22 cellular contexts compared by ENCODE assay signal in genomic region chr19:18231775-18232174, GRCh38. TPM values are rescaled to one million over a fixed set of nuclear protein-coding genes. Genes with fewer than 3 reads are reported as not detected.
DNase-seq lines count a peak whose midpoint lies in the region; ATAC-seq and TF ChIP-seq lines count a peak whose summit lies in the region.
"Had no signal": no experiment of that assay in that cellular context is flagged by ENCODE, and none has a peak within 500 bp of the region (broad histone marks: within the 10 kb centered on the region; RNA-seq: fewer than 3 reads in every experiment).

No MANE protein-coding gene starts in this region.

- 0 out of 2 replicates have a peak overlapping the region, but pooled peaks have one; percentile 45 for H3K27ac Mint-ChIP-seq in WTC11
- H3K27ac Mint-ChIP-seq: immature natural killer cell, neural progenitor cell had no signal

- H3K4me1 ChIP-seq in osteoblast (ENCODE audit: insufficient read depth, low read length): no peaks in the 10 kb centered on the region
- peaks cover 0 to 12% (median 2%) of the 10 kb centered on the region in 4 donors for H3K4me1 ChIP-seq in stomach
- H3K4me1 ChIP-seq: neural progenitor cell, SJSA1 had no signal

- H3K4me1 Mint-ChIP-seq in WTC11: peaks cover 31% of the 10 kb centered on the region

- TF ChIP-seq CTCF in NB4 (IDR thresholded peaks at IDR 0.05; ENCODE audit: low read depth, low read length): no peak
- no peak for TF ChIP-seq CTCF in WTC11 (IDR thresholded peaks at IDR 0.05)
- TF ChIP-seq CTCF in osteoblast (IDR thresholded peaks at IDR 0.05; ENCODE audit: extremely low read depth, low read depth, low read length): no peak
- no peak for TF ChIP-seq CTCF in stomach (IDR thresholded peaks at IDR 0.05)
- no peak for TF ChIP-seq CTCF in RWPE1 (conservative IDR thresholded peaks at IDR 0.05; ENCODE audit: low read depth)

- DNase-seq in DMS153 treated with DMSO at 0.1 percent for 48 hours (lab: John Stamatoyannopoulos, UW; ENCODE audit: unreplicated experiment) (peak; percentile 37), NB4 (ENCODE audit: low read depth) (peak; percentile 83), WTC11 (ENCODE audit: low spot score) (no peak), osteoblast (ENCODE audit: insufficient read length, low spot score, missing footprints) (peak; percentile 47), stomach (no peak), mucosa of gallbladder (ENCODE audit: low spot score) (no peak), RWPE1 (ENCODE audit: low spot score) (no peak)
- DNase-seq: activated CD4-positive, alpha-beta T cell treated with anti-CD3 and anti-CD28 coated beads, Interleukin-2, amount 50 U/mL, for 4 hours; activated gamma-delta T cell; COR-L47; GDM1; GOT3; immature natural killer cell; left ventricle myocardium superior; mucosa of descending colon; NCI-H1092; NCI-H2081 treated with DMSO at 0.1 percent for 48 hours; T-helper 2 cell had no signal

- H3K27me3 Mint-ChIP-seq in WTC11 (ENCODE audit: low read depth): peaks cover 22% of the 10 kb centered on the region

- no peaks in the 10 kb centered on the region for H3K9me3 ChIP-seq in osteoblast (ENCODE audit: low read depth, low read length)
- H3K9me3 ChIP-seq in stomach: peaks cover 4 to 13% (median 13%) of the 10 kb centered on the region in 4 donors
- H3K9me3 ChIP-seq: mucosa of descending colon had no signal

- peak; percentile 11 for ATAC-seq in WTC11
- ATAC-seq: left ventricle myocardium superior had no signal

- H3K36me3 ChIP-seq in osteoblast (ENCODE audit: insufficient read depth, low read length) (no peaks in the 10 kb centered on the region), stomach (no peaks in the 10 kb centered on the region)
- H3K36me3 ChIP-seq: neural progenitor cell, SJSA1 had no signal

- H3K4me3 ChIP-seq in NB4 (ENCODE audit: low read depth, low read length) (no peak overlapping the region), osteoblast (ENCODE audit: insufficient read depth, low read length) (no peak overlapping the region), stomach (no peak overlapping the region)
- H3K4me3 ChIP-seq: mucosa of descending colon, SJSA1 had no signal

- intact Hi-C loops in stomach (cut with DNase I; ENCODE audit: low total_unique reads): no loop called here

- H3K79me2 ChIP-seq in osteoblast (ENCODE audit: insufficient read depth, low read length): no peaks in the 10 kb centered on the region

- no peak for TF ChIP-seq EP300 in stomach (IDR thresholded peaks at IDR 0.05)

- no peaks in the 10 kb centered on the region for H3K9me3 Mint-ChIP-seq in WTC11

- no peaks in the 10 kb centered on the region for H4K20me1 ChIP-seq in osteoblast (ENCODE audit: insufficient read depth, low read length)

- POLR2A ChIA-PET in WTC11 (lab: Charles Lee): interaction anchor here (2.0 to 3.2 kb wide), 5 partner anchors 12 to 185 kb away, joined by 5 to 21 read pairs (median 5); partner anchors contain the start of genes JUND and RAB3A
- POLR2A ChIA-PET in RWPE1 (lab: Yijun Ruan, JAX; ENCODE audit: low non-redundant PET): interaction anchor here (0.8 kb wide), 1 partner anchor 34 kb away, joined by 3 read pairs; no protein-coding TSS in a partner anchor

- H3K27ac ChIP-seq in osteoblast (ENCODE audit: low read depth, low read length) (no peak overlapping the region), stomach (no peak overlapping the region), RWPE1 (no peak overlapping the region)
- H3K27ac ChIP-seq: KMS-11, neural progenitor cell, SJSA1 had no signal

- H2AFZ ChIP-seq in osteoblast (ENCODE audit: low read length): no peak overlapping the region
- H2AFZ ChIP-seq: neural progenitor cell had no signal

- no peak overlapping the region for H3K4me2 ChIP-seq in osteoblast (ENCODE audit: insufficient read depth, low read length)
- H3K4me2 ChIP-seq: KMS-11 had no signal

- CTCF ChIA-PET in WTC11 (lab: Charles Lee): interaction anchor here (0.8 to 4.6 kb wide), 23 partner anchors 8 to 187 kb away, joined by 3 to 100 read pairs (median 14); partner anchors contain the start of genes GDF15, JUND, MPV17L2 and RAB3A
- CTCF ChIA-PET in RWPE1 (lab: Yijun Ruan, JAX): interaction anchor here (1.2 kb wide), 1 partner anchor 17 kb away, joined by 3 read pairs; no protein-coding TSS in a partner anchor

- peaks cover 18% of the 10 kb centered on the region for H3K27me3 ChIP-seq in osteoblast (ENCODE audit: insufficient read depth, low read length)
- peaks cover 14 to 95% (median 51%) of the 10 kb centered on the region in 3 donors for H3K27me3 ChIP-seq in stomach

- H3K4me3 Mint-ChIP-seq in WTC11: peak overlapping the region; percentile 78

- H3K36me3 Mint-ChIP-seq in WTC11: no peaks in the 10 kb centered on the region
- H3K36me3 Mint-ChIP-seq: brain, immature natural killer cell, neural progenitor cell had no signal

- no peak for TF ChIP-seq POLR2A in NB4 (IDR thresholded peaks at IDR 0.05; ENCODE audit: extremely low read depth, insufficient read length)
- no peak for TF ChIP-seq POLR2A in stomach (IDR thresholded peaks at IDR 0.05)

- WGBS in stomach, 5 donors: 16 to 30% (median 22%) methylated on average over 3 to 4 of the region's 4 CpGs

TF ChIP-seq in WTC11, 78 proteins besides CTCF, POLR2A, EP300 and RAD21:
- no peak for TF ChIP-seq ARID4B (CRISPR knock-in tag; IDR thresholded peaks at IDR 0.05; ENCODE audit: borderline replicate concordance)
- no peak for TF ChIP-seq IRF2 (CRISPR knock-in tag; IDR thresholded peaks at IDR 0.05; ENCODE audit: borderline replicate concordance, low read depth)
- TF ChIP-seq FOXJ3 (CRISPR knock-in tag; IDR thresholded peaks at IDR 0.05; ENCODE audit: borderline replicate concordance): no peak
- no peak for TF ChIP-seq RORB (CRISPR knock-in tag; IDR thresholded peaks at IDR 0.05)
- no peak for TF ChIP-seq ZNF232 (CRISPR knock-in tag; IDR thresholded peaks at IDR 0.05)
- no peak for TF ChIP-seq E2F1 (CRISPR knock-in tag; IDR thresholded peaks at IDR 0.05)
- TF ChIP-seq CREM (CRISPR knock-in tag; IDR thresholded peaks at IDR 0.05): no peak

RNA-seq across cellular contexts. Expression of gene PDE4C, which starts 5.5 kb away (rescaled TPM):
- total RNA-seq in WTC11 (2021): 3.0 to 5.7 TPM (median 3.8 TPM) in 3 replicates
- under 0.01 TPM in 1 of 2 replicates, not detected in the other for total RNA-seq in osteoblast
- total RNA-seq in stomach: 10 to 100 TPM in 3 of 5 donors, 1 to 10 TPM in 1, under 1 TPM in 1; 0.87 to 25.4 (median 11.4) TPM
- under 1 TPM in 1 of 3 donors, not detected in 2; 0.95 TPM for polyA plus RNA-seq in stomach
- 2.1 TPM for total RNA-seq in mucosa of gallbladder
- total RNA-seq: SJSA1 had no signal
- polyA plus RNA-seq: immature natural killer cell had no signal

RNA-seq across cellular contexts. Expression of gene RAB3A, which starts 27.9 kb away (rescaled TPM):
- total RNA-seq in WTC11 (2021): 12.2 to 14.7 TPM (median 14.6 TPM) in 3 replicates
- 0.72 and 1.8 TPM in 2 replicates for total RNA-seq in osteoblast
- 1 to 10 TPM in 3 of 5 donors, under 1 TPM in 1, not detected in 1; 0.87 to 2.2 (median 1.7) TPM for total RNA-seq in stomach
- polyA plus RNA-seq in stomach: 1 to 10 TPM; 1.4 to 2.2 (median 2.0) TPM
- 5.5 TPM for total RNA-seq in mucosa of gallbladder

RNA-seq across cellular contexts. Expression of gene MPV17L2, which starts 38.8 kb away (rescaled TPM):
- 26.3 to 29.8 TPM (median 28.0 TPM) in 3 replicates for total RNA-seq in WTC11 (2021)
- 8.3 and 9.4 TPM in 2 replicates for total RNA-seq in osteoblast
- total RNA-seq in stomach: 100 to 1,000 TPM in 1 of 5 donors, 10 to 100 TPM in 2, 1 to 10 TPM in 2; 5.9 to 200 (median 13.0) TPM
- 10 to 100 TPM; 11.6 to 15.4 (median 13.3) TPM for polyA plus RNA-seq in stomach
- total RNA-seq in mucosa of gallbladder: 9.3 TPM

RNA-seq across cellular contexts. Expression of gene IQCN, which starts 42.5 kb away (rescaled TPM):
- total RNA-seq in WTC11 (2021) (0.46 to 1.0 TPM (median 0.61 TPM) in 3 replicates), osteoblast (2.5 and 3.5 TPM in 2 replicates), stomach (10 to 100 TPM in 1 of 5 donors, 1 to 10 TPM in 3, not detected in 1; 2.4 to 35.7 (median 4.0) TPM), mucosa of gallbladder (2.9 TPM)
- polyA plus RNA-seq in stomach: 1 to 10 TPM; 1.4 to 2.7 (median 2.6) TPM

RNA-seq across cellular contexts. Expression of gene JUND, which starts 49.6 kb away (rescaled TPM):
- 121 to 137 TPM (median 133 TPM) in 3 replicates for total RNA-seq in WTC11 (2021)
- 170 and 172 TPM in 2 replicates for total RNA-seq in osteoblast
- 1,000 to 10,000 TPM in 2 of 5 donors, 100 to 1,000 TPM in 3; 118 to 1,659 (median 737) TPM for total RNA-seq in stomach
- 100 to 1,000 TPM in 2 of 3 donors, 10 to 100 TPM in 1; 78.6 to 272 (median 102) TPM for polyA plus RNA-seq in stomach
- 303 TPM for total RNA-seq in mucosa of gallbladder

Comparison
In these comparisons a context has a peak if more than half of its experiments do, and no peak if none do; other contexts are left out.
1. DNase-seq: peak in DMS153 treated with DMSO at 0.1 percent for 48 hours (single experiment), NB4 (single experiment) and osteoblast (single experiment); none in WTC11 (single experiment), stomach (single experiment), mucosa of gallbladder (single experiment) and RWPE1 (single experiment).